ENCODE assay signal across 15 cellular contexts in genomic region chr19:14979136-14979497, GRCh38. TPM values are rescaled to one million over a fixed set of nuclear protein-coding genes. Genes with fewer than 3 reads are reported as not detected.
DNase-seq lines count a peak whose midpoint lies in the region; ATAC-seq, FAIRE-seq and TF ChIP-seq lines count a peak whose summit lies in the region.
"Had no signal": no experiment of that assay in that cellular context is flagged by ENCODE, and none has a peak within 500 bp of the region (broad histone marks: within the 10 kb centered on the region; RNA-seq: fewer than 3 reads in every experiment).

No MANE protein-coding gene starts in this region.

- H3K9ac ChIP-seq in HUES64 (ENCODE audit: low read depth, low read length) (peak overlapping the region; percentile 71), endothelial cell of umbilical vein (replicated peaks; ENCODE audit: extremely low read depth, insufficient read depth, low read length) (no peak overlapping the region)

- H2AFZ ChIP-seq in endothelial cell of umbilical vein (ENCODE audit: low read depth, low read length) (no peak overlapping the region), neuron (ENCODE audit: low read depth, low read length) (no peak overlapping the region)

- H3K4me1 ChIP-seq in A549 (no peaks in the 10 kb centered on the region), HUES64 (ENCODE audit: insufficient read depth, low read length) (no peaks in the 10 kb centered on the region), endothelial cell of umbilical vein (ENCODE audit: control insufficient read depth, extremely low read depth, insufficient read depth, low read length) (no peaks in the 10 kb centered on the region), neuron (ENCODE audit: insufficient read depth, low read length) (peaks cover 3% of the 10 kb centered on the region)
- H3K4me1 ChIP-seq: adrenal gland, foreskin keratinocyte had no signal

- no peak for TF ChIP-seq EP300 in A549 (IDR thresholded peaks at IDR 0.05)

- TF ChIP-seq POLR2A in A549 (IDR thresholded peaks at IDR 0.05; ENCODE audit: low read length) (no peak), endothelial cell of umbilical vein (IDR thresholded peaks at IDR 0.05; ENCODE audit: low read depth, low read length) (no peak), GM12891 (IDR thresholded peaks at IDR 0.05; ENCODE audit: low read depth, low read length) (no peak)

- H3K4me2 ChIP-seq in A549 = 0 out of 3 replicates have a peak overlapping the region, but pooled peaks have one; percentile 25
- H3K4me2 ChIP-seq in endothelial cell of umbilical vein (ENCODE audit: insufficient read depth, low read length) = no peak overlapping the region

- no peaks in the 10 kb centered on the region for H3K79me2 ChIP-seq in endothelial cell of umbilical vein (ENCODE audit: control insufficient read depth, insufficient read depth, low read length)

- no peak for TF ChIP-seq RAD21 in A549 (conservative IDR thresholded peaks at IDR 0.05 in 1 of 2, IDR thresholded peaks at IDR 0.05 in 1 of 2)

- no peak for DNase-seq in A549 (ENCODE audit: low read depth in 1 of 2, low spot score in 1 of 2)
- DNase-seq in endothelial cell of umbilical vein (ENCODE audit: low read depth, low spot score) = no peak
- DNase-seq in GM10266 (ENCODE audit: extremely low spot score) = no peak
- DNase-seq in GM12891 (ENCODE audit: insufficient read length, low spot score) = no peak
- DNase-seq: adrenal gland, NCI-H2171, WERI-Rb-1 had no signal

- BruUV-seq in endothelial cell of umbilical vein (replicated peaks; lab: Mats Ljungman, UMichigan) = no TSS peak

- no peak for TF ChIP-seq CTCF in A549 (IDR thresholded peaks at IDR 0.05)
- TF ChIP-seq CTCF in endothelial cell of umbilical vein (IDR thresholded peaks at IDR 0.05; ENCODE audit: extremely low read depth in 1 of 2, insufficient read depth in 1 of 2, low read depth in 1 of 2, low read length in 2 of 2) = no peak
- TF ChIP-seq CTCF in GM10266 (IDR thresholded peaks at IDR 0.05; ENCODE audit: control insufficient read depth, insufficient read depth, low read depth, missing control alignments) = no peak

- no peaks in the 10 kb centered on the region for H3K9me1 ChIP-seq in endothelial cell of umbilical vein (replicated peaks; ENCODE audit: control insufficient read depth, extremely low read depth, insufficient read depth, low read length)

- WGBS in A549 (ENCODE audit: missing lambda C conversion rate) = 32% methylated on average over 12 of the region's 28 CpGs
- WGBS in HUES64 = 34% methylated on average over 28 of the region's 28 CpGs

- CTCF ChIA-PET in A549 (lab: Yijun Ruan, JAX) = no interaction called here
- CTCF ChIA-PET in endothelial cell of umbilical vein (lab: Charles Lee) = no interaction called here

- intact Hi-C loops in endothelial cell of umbilical vein (cut with micrococcal nuclease) = no loop called here

- POLR2A ChIA-PET in A549 (lab: Yijun Ruan, JAX) = no interaction called here
- POLR2A ChIA-PET in endothelial cell of umbilical vein (lab: Charles Lee) = no interaction called here

- H3K27me3 Mint-ChIP-seq in activated T-helper 17 cell treated with anti-CD3 and anti-CD28 coated beads, Interleukin-2, amount 50 U/mL, for 72 hours = peaks cover 49% of the 10 kb centered on the region

- no peak overlapping the region for H3K4me3 Mint-ChIP-seq in activated T-helper 17 cell treated with anti-CD3 and anti-CD28 coated beads, Interleukin-2, amount 50 U/mL, for 72 hours

- H3K9me3 ChIP-seq in A549 = no peaks in the 10 kb centered on the region
- H3K9me3 ChIP-seq in HUES64 (ENCODE audit: insufficient read depth, low read depth, low read length) = peaks cover 11% of the 10 kb centered on the region; the same call in 1 of the 2 replicates
- H3K9me3 ChIP-seq in endothelial cell of umbilical vein (replicated peaks; ENCODE audit: control insufficient read depth, insufficient read depth, low read length) = no peaks in the 10 kb centered on the region
- no peaks in the 10 kb centered on the region for H3K9me3 ChIP-seq in neuron (ENCODE audit: low read length)
- H3K9me3 ChIP-seq: adrenal gland, vagina had no signal

- no peaks in the 10 kb centered on the region for H3K36me3 Mint-ChIP-seq in activated T-helper 17 cell treated with anti-CD3 and anti-CD28 coated beads, Interleukin-2, amount 50 U/mL, for 72 hours (ENCODE audit: low read depth)

- H3K36me3 ChIP-seq in HUES64 (ENCODE audit: insufficient read depth, low read length) = no peaks in the 10 kb centered on the region
- no peaks in the 10 kb centered on the region for H3K36me3 ChIP-seq in endothelial cell of umbilical vein (ENCODE audit: control insufficient read depth in 2 of 2, extremely low read depth in 1 of 2, insufficient read depth in 2 of 2, low read length in 2 of 2)
- H3K36me3 ChIP-seq in neuron (ENCODE audit: insufficient read depth, low read length) = no peaks in the 10 kb centered on the region
- H3K36me3 ChIP-seq: adrenal gland, vagina, WERI-Rb-1 had no signal

- no peaks in the 10 kb centered on the region for H4K20me1 ChIP-seq in endothelial cell of umbilical vein (replicated peaks; ENCODE audit: control insufficient read depth, extremely low read depth, insufficient read depth, low read length)

- dilution Hi-C loops in endothelial cell of umbilical vein (cut with MboI; ENCODE audit: extremely low pct_ligation_motif_present, low sequenced_read_pairs) = no loop called here

- H3K27ac ChIP-seq in A549 = no peak overlapping the region
- no peak overlapping the region for H3K27ac ChIP-seq in HUES64 (ENCODE audit: low read depth, low read length)
- no peak overlapping the region for H3K27ac ChIP-seq in endothelial cell of umbilical vein (ENCODE audit: insufficient read depth, low read depth, low read length)
- H3K27ac ChIP-seq: adrenal gland, foreskin keratinocyte, HL-60, vagina, WERI-Rb-1 had no signal

- no peak overlapping the region for H3K27ac Mint-ChIP-seq in activated T-helper 17 cell treated with anti-CD3 and anti-CD28 coated beads, Interleukin-2, amount 50 U/mL, for 72 hours

- H3K4me1 Mint-ChIP-seq in activated T-helper 17 cell treated with anti-CD3 and anti-CD28 coated beads, Interleukin-2, amount 50 U/mL, for 72 hours = no peaks in the 10 kb centered on the region

- peaks cover 38% of the 10 kb centered on the region for H3K27me3 ChIP-seq in HUES64 (ENCODE audit: insufficient read depth, low read length)
- H3K27me3 ChIP-seq in endothelial cell of umbilical vein (ENCODE audit: control insufficient read depth in 2 of 2, insufficient read depth in 2 of 2, low read length in 2 of 2) = peaks cover 8 to 15% of the 10 kb centered on the region in 2 experiments
- peaks cover 30% of the 10 kb centered on the region for H3K27me3 ChIP-seq in neuron (ENCODE audit: insufficient read depth, low read length)

- H3K4me3 ChIP-seq in A549 (no peak overlapping the region), HUES64 (ENCODE audit: low read length) (peak overlapping the region; percentile 59), endothelial cell of umbilical vein (replicated peaks in 1 of 3; ENCODE audit: insufficient read depth in 1 of 3, low read depth in 1 of 3, low read length in 3 of 3) (no peak overlapping the region), neuron (ENCODE audit: low read length) (peak overlapping the region; percentile 44)
- H3K4me3 ChIP-seq: adrenal gland had no signal

- ATAC-seq in A549 (no peak), HG03378 (IDR thresholded peaks at IDR 0.05; ENCODE audit: unreplicated experiment) (no peak)
- no peak for ATAC-seq in activated T-helper 17 cell treated with anti-CD3 and anti-CD28 coated beads, Interleukin-2, amount 50 U/mL, for 72 hours (replicated peaks)
- ATAC-seq: foreskin keratinocyte, left lobe of liver had no signal

- no peaks in the 10 kb centered on the region for H3K9me3 Mint-ChIP-seq in activated T-helper 17 cell treated with anti-CD3 and anti-CD28 coated beads, Interleukin-2, amount 50 U/mL, for 72 hours

- FAIRE-seq in A549 (lab: Jason Lieb, UNC) (no peak), endothelial cell of umbilical vein (lab: Jason Lieb, UNC) (no peak), GM12891 (lab: Jason Lieb, UNC) (no peak)

RNA-seq across cellular contexts. Expression of gene SLC1A6, which starts 0.5 kb away (rescaled TPM):
- polyA plus RNA-seq in A549 (2011; rRNA removed) (not detected in 2 replicates), A549 (2017; fragmentation: RNase III; extraction: RNeasy Plus Mini Kit Qiagen cat#74134 plus additional on column Dnase treatment) (not detected in 3 replicates), endothelial cell of umbilical vein (not detected in 2 replicates)
- not detected in 2 replicates for polyA plus RNA-seq in A549 (2012; cell fraction: cytosol; rRNA removed)
- not detected in 2 replicates for polyA plus RNA-seq in A549 (2012; cell fraction: nucleus; rRNA removed)
- not detected in 2 replicates for polyA minus RNA-seq in A549 (2011; rRNA and poly(A)+ RNA removed)
- polyA plus RNA-seq in HUES64 (2013, experiment 1 of 2) = 1.5 TPM
- 1.1 TPM for polyA plus RNA-seq in HUES64 (2013, experiment 2 of 2)
- total RNA-seq in endothelial cell of umbilical vein = not detected in 2 replicates
- polyA plus RNA-seq in endothelial cell of umbilical vein (2011; cell fraction: cytosol; rRNA removed) = not detected in 2 replicates
- polyA plus RNA-seq in endothelial cell of umbilical vein (2011; cell fraction: nucleus; rRNA removed) = not detected in 2 replicates
- polyA plus RNA-seq in endothelial cell of umbilical vein (2012) = not detected in 2 replicates
- polyA minus RNA-seq in endothelial cell of umbilical vein = not detected in 2 replicates
- polyA minus RNA-seq in endothelial cell of umbilical vein (2011; cell fraction: cytosol; rRNA and poly(A)+ RNA removed) = not detected
- not detected in 2 replicates for polyA minus RNA-seq in endothelial cell of umbilical vein (2011; cell fraction: nucleus; rRNA and poly(A)+ RNA removed)
- not detected for total RNA-seq in activated T-helper 17 cell treated with anti-CD3 and anti-CD28 coated beads, Interleukin-2, amount 50 U/mL, for 72 hours
- polyA plus RNA-seq in GM12891 (2012; ENCODE audit: low read depth, missing spikeins) = not detected
- total RNA-seq: adrenal gland, foreskin keratinocyte, left lobe of liver, vagina had no signal
- polyA plus RNA-seq: adrenal gland, foreskin keratinocyte had no signal

RNA-seq across cellular contexts. Expression of gene OR7C2, which starts 37.8 kb away (rescaled TPM):
- not detected in 2 replicates for polyA plus RNA-seq in A549 (2011; rRNA removed)
- polyA plus RNA-seq in A549 (2012; cell fraction: cytosol; rRNA removed) = not detected in 2 replicates
- polyA plus RNA-seq in A549 (2012; cell fraction: nucleus; rRNA removed) = not detected in 2 replicates
- not detected in 3 replicates for polyA plus RNA-seq in A549 (2017; fragmentation: RNase III; extraction: RNeasy Plus Mini Kit Qiagen cat#74134 plus additional on column Dnase treatment)
- not detected in 2 replicates for polyA minus RNA-seq in A549 (2011; rRNA and poly(A)+ RNA removed)
- polyA plus RNA-seq in HUES64 (2013, experiment 1 of 2) = not detected
- polyA plus RNA-seq in HUES64 (2013, experiment 2 of 2) = not detected
- total RNA-seq in endothelial cell of umbilical vein = not detected in 2 replicates
- not detected in 2 replicates for polyA plus RNA-seq in endothelial cell of umbilical vein
- not detected in 2 replicates for polyA plus RNA-seq in endothelial cell of umbilical vein (2011; cell fraction: cytosol; rRNA removed)
- not detected in 2 replicates for polyA plus RNA-seq in endothelial cell of umbilical vein (2011; cell fraction: nucleus; rRNA removed)
- polyA plus RNA-seq in endothelial cell of umbilical vein (2012) = not detected in 2 replicates
- polyA minus RNA-seq in endothelial cell of umbilical vein = not detected in 2 replicates
- polyA minus RNA-seq in endothelial cell of umbilical vein (2011; cell fraction: cytosol; rRNA and poly(A)+ RNA removed) = not detected
- polyA minus RNA-seq in endothelial cell of umbilical vein (2011; cell fraction: nucleus; rRNA and poly(A)+ RNA removed) = not detected in 2 replicates
- total RNA-seq in activated T-helper 17 cell treated with anti-CD3 and anti-CD28 coated beads, Interleukin-2, amount 50 U/mL, for 72 hours = not detected
- not detected for polyA plus RNA-seq in GM12891 (2012; ENCODE audit: low read depth, missing spikeins)
- total RNA-seq: adrenal gland, foreskin keratinocyte, left lobe of liver, vagina had no signal
- polyA plus RNA-seq: adrenal gland, foreskin keratinocyte had no signal

Comparison
In these comparisons a context has a peak if more than half of its experiments do, and no peak if none do; other contexts are left out.
1. H3K4me3 ChIP-seq: peak in HUES64 (single experiment) and neuron (single experiment); none in A549 (single experiment) and endothelial cell of umbilical vein (0 of 3).